15 cellular contexts compared by ENCODE assay signal in genomic region chr12:51381226-51382079, GRCh38. TPM values are rescaled to one million over a fixed set of nuclear protein-coding genes. Genes with fewer than 3 reads are reported as not detected.
DNase-seq lines count a peak whose midpoint lies in the region; ATAC-seq and TF ChIP-seq lines count a peak whose summit lies in the region.
"Had no signal": no experiment of that assay in that cellular context is flagged by ENCODE, and none has a peak within 500 bp of the region (broad histone marks: within the 10 kb centered on the region; RNA-seq: fewer than 3 reads in every experiment).

No MANE protein-coding gene starts in this region.

- peaks cover 40% of the 10 kb centered on the region for H3K4me1 ChIP-seq in PC-9 (replicated peaks; ENCODE audit: insufficient read depth)

- H3K9me3 ChIP-seq in PC-9 (ENCODE audit: insufficient read depth, low read depth): no peaks in the 10 kb centered on the region
- H3K9me3 ChIP-seq: gastroesophageal sphincter had no signal

- ATAC-seq in stimulated activated effector memory CD8-positive, alpha-beta T cell treated with anti-CD3 and anti-CD28 coated beads, Interleukin-12 subunit alpha, Interleukin-12 subunit beta, amount 100 ng/mL, for 72 hours: no peak
- ATAC-seq in HG02642 (IDR thresholded peaks at IDR 0.05; ENCODE audit: poor library complexity, unreplicated experiment): no peak
- ATAC-seq: gastroesophageal sphincter had no signal

- peaks cover 23% of the 10 kb centered on the region for H3K4me1 Mint-ChIP-seq in stimulated activated effector memory CD8-positive, alpha-beta T cell treated with anti-CD3 and anti-CD28 coated beads, Interleukin-12 subunit alpha, Interleukin-12 subunit beta, amount 100 ng/mL, for 72 hours

- peak; percentile 11 for DNase-seq in NCI-H510A treated with DMSO at 0.1 percent for 48 hours (lab: John Stamatoyannopoulos, UW)
- no peak for DNase-seq in NCI-H510A (lab: John Stamatoyannopoulos, UW)
- peak; percentile 25 for DNase-seq in NCI-H2227 (lab: John Stamatoyannopoulos, UW; ENCODE audit: unreplicated experiment)
- DNase-seq in dorsolateral prefrontal cortex: no peak
- no peak for DNase-seq in stimulated activated effector memory CD8-positive, alpha-beta T cell treated with anti-CD3 and anti-CD28 coated beads, Interleukin-12 subunit alpha, Interleukin-12 subunit beta, amount 100 ng/mL, for 72 hours (ENCODE audit: low spot score in 2 of 2)
- DNase-seq in PC-9: no peak
- no peak for DNase-seq in activated CD4-positive, alpha-beta T cell treated with anti-CD3 and anti-CD28 coated beads, Interleukin-2, amount 50 U/mL, for 48 hours
- DNase-seq: activated CD4-positive, alpha-beta T cell treated with anti-CD3 and anti-CD28 coated beads, Interleukin-2, amount 10 ng/mL, durations not matched to agents 7 days and 5 days; activated gamma-delta T cell treated with Interleukin-2 at 50 U/mL for 16 hours; trophoblast cell had no signal

- BruUV-seq in PC-9 (replicated peaks; lab: Mats Ljungman, UMichigan): no TSS peak

- TF ChIP-seq CTCF in dorsolateral prefrontal cortex (IDR thresholded peaks at IDR 0.05 in 54 of 56, conservative IDR thresholded peaks at IDR 0.05 in 2 of 56; ENCODE audit: low read depth in 1 of 56, partially characterized antibody in 56 of 56): no peak
- no peak for TF ChIP-seq CTCF in PC-9 (conservative IDR thresholded peaks at IDR 0.05)

- no peak overlapping the region for H3K4me3 ChIP-seq in dorsolateral prefrontal cortex
- no peak overlapping the region for H3K4me3 ChIP-seq in PC-9
- H3K4me3 ChIP-seq: gastroesophageal sphincter, smooth muscle cell had no signal

- no peaks in the 10 kb centered on the region for H3K9me2 ChIP-seq in PC-9 (ENCODE audit: insufficient read depth)

- intact Hi-C loops in dorsolateral prefrontal cortex (cut with DNase I): no loop called here
- intact Hi-C loops in PC-9 (cut with micrococcal nuclease; ENCODE audit: unreplicated experiment): no loop called here

- H3K79me2 ChIP-seq in PC-9 (ENCODE audit: low read depth): peaks cover 13% of the 10 kb centered on the region

- H4K20me1 ChIP-seq in PC-9 (ENCODE audit: insufficient read depth): no peaks in the 10 kb centered on the region

- H3K36me3 ChIP-seq in PC-9 (ENCODE audit: low read depth): peaks cover 53% of the 10 kb centered on the region
- H3K36me3 ChIP-seq: gastroesophageal sphincter had no signal

- no peak overlapping the region for H2AFZ ChIP-seq in PC-9

- H3K27ac Mint-ChIP-seq in stimulated activated effector memory CD8-positive, alpha-beta T cell treated with anti-CD3 and anti-CD28 coated beads, Interleukin-12 subunit alpha, Interleukin-12 subunit beta, amount 100 ng/mL, for 72 hours: peak overlapping the region; percentile 16

- H3K4me2 ChIP-seq in PC-9: no peak overlapping the region
- H3K4me2 ChIP-seq: smooth muscle cell had no signal

- H3K4me3 Mint-ChIP-seq in stimulated activated effector memory CD8-positive, alpha-beta T cell treated with anti-CD3 and anti-CD28 coated beads, Interleukin-12 subunit alpha, Interleukin-12 subunit beta, amount 100 ng/mL, for 72 hours: no peak overlapping the region
- H3K4me3 Mint-ChIP-seq: activated CD4-positive, alpha-beta T cell treated with anti-CD3 and anti-CD28 coated beads, Interleukin-2, amount 10 ng/mL, durations not matched to agents 7 days and 5 days had no signal

- peaks cover 80% of the 10 kb centered on the region for H3K36me3 Mint-ChIP-seq in stimulated activated effector memory CD8-positive, alpha-beta T cell treated with anti-CD3 and anti-CD28 coated beads, Interleukin-12 subunit alpha, Interleukin-12 subunit beta, amount 100 ng/mL, for 72 hours

- POLR2A ChIA-PET in PC-9 (lab: Charles Lee; ENCODE audit: unreplicated experiment): interaction anchor here (0.6 kb wide), 1 partner anchor 89 kb away, joined by 6 read pairs; no protein-coding TSS in a partner anchor

- H3K27me3 ChIP-seq in dorsolateral prefrontal cortex (no peaks in the 10 kb centered on the region), PC-9 (ENCODE audit: insufficient read depth, low read depth) (no peaks in the 10 kb centered on the region)
- H3K27me3 ChIP-seq: gastroesophageal sphincter had no signal

- no peaks in the 10 kb centered on the region for H3K9me3 Mint-ChIP-seq in stimulated activated effector memory CD8-positive, alpha-beta T cell treated with anti-CD3 and anti-CD28 coated beads, Interleukin-12 subunit alpha, Interleukin-12 subunit beta, amount 100 ng/mL, for 72 hours
- H3K9me3 Mint-ChIP-seq: activated CD4-positive, alpha-beta T cell treated with anti-CD3 and anti-CD28 coated beads, Interleukin-2, amount 10 ng/mL, durations not matched to agents 7 days and 5 days had no signal

- peaks cover 28% of the 10 kb centered on the region for H3F3A ChIP-seq in PC-9 (ENCODE audit: insufficient read depth, low read depth)

- CTCF ChIA-PET in PC-9 (lab: Charles Lee): no interaction called here

- H3K27ac ChIP-seq in dorsolateral prefrontal cortex: peak overlapping the region in 42 of 59 donors; percentile 8 to 97 (median 48)
- H3K27ac ChIP-seq in PC-9: no peak overlapping the region
- H3K27ac ChIP-seq: gastroesophageal sphincter had no signal

RNA-seq across cellular contexts. Expression of gene GALNT6, which starts 9.8 kb away (rescaled TPM):
- total RNA-seq in dorsolateral prefrontal cortex (100 to 1,000 TPM in 1 of 120 experiments, 10 to 100 TPM in 91, 1 to 10 TPM in 28; 3.0 to 100 (median 19.1) TPM), PC-9 (2021) (73.0 and 83.5 TPM in 2 replicates)

RNA-seq across cellular contexts. Expression of gene CELA1, which starts 35.0 kb away (rescaled TPM):
- total RNA-seq in dorsolateral prefrontal cortex: 1 to 10 TPM in 1 of 120 experiments, not detected in 119; 1.0 TPM
- total RNA-seq in PC-9 (2021): 0.58 TPM in 1 of 2 replicates, not detected in the other
- total RNA-seq: activated CD4-positive, alpha-beta T cell treated with anti-CD3 and anti-CD28 coated beads, Interleukin-2, amount 10 ng/mL, durations not matched to agents 7 days and 5 days; chondrocyte; gastroesophageal sphincter; M059J; smooth muscle cell had no signal

RNA-seq across cellular contexts. Expression of gene SLC4A8, which starts 43.2 kb away (rescaled TPM):
- total RNA-seq in dorsolateral prefrontal cortex (100 to 1,000 TPM in 73 of 120 experiments, 10 to 100 TPM in 47; 45.6 to 158 (median 109) TPM), PC-9 (2021) (2.6 and 3.0 TPM in 2 replicates)

RNA-seq across cellular contexts. Expression of gene BIN2, which starts 57.5 kb away (rescaled TPM):
- total RNA-seq in dorsolateral prefrontal cortex (10 to 100 TPM in 4 of 120 experiments, 1 to 10 TPM in 116; 1.1 to 12.8 (median 3.8) TPM), PC-9 (2021) (not detected in 2 replicates)
- total RNA-seq: chondrocyte, M059J, smooth muscle cell had no signal

Comparison
In these comparisons a context has a peak if more than half of its experiments do, and no peak if none do; other contexts are left out.
1. DNase-seq: peak in NCI-H510A treated with DMSO at 0.1 percent for 48 hours (single experiment) and NCI-H2227 (single experiment); none in NCI-H510A (single experiment), dorsolateral prefrontal cortex (0 of 10), stimulated activated effector memory CD8-positive, alpha-beta T cell treated with anti-CD3 and anti-CD28 coated beads, Interleukin-12 subunit alpha, Interleukin-12 subunit beta, amount 100 ng/mL, for 72 hours (0 of 2), PC-9 (0 of 2) and activated CD4-positive, alpha-beta T cell treated with anti-CD3 and anti-CD28 coated beads, Interleukin-2, amount 50 U/mL, for 48 hours (0 of 2).
2. RNA of gene SLC4A8, which starts 43.2 kb away (total RNA-seq): 45.6 to 158 TPM in dorsolateral prefrontal cortex; 2.6 to 3.0 TPM in PC-9; every median in the first group is over 10 times any median in the second.